28 cellular contexts compared by ENCODE assay signal in the genomic region with DNA sequence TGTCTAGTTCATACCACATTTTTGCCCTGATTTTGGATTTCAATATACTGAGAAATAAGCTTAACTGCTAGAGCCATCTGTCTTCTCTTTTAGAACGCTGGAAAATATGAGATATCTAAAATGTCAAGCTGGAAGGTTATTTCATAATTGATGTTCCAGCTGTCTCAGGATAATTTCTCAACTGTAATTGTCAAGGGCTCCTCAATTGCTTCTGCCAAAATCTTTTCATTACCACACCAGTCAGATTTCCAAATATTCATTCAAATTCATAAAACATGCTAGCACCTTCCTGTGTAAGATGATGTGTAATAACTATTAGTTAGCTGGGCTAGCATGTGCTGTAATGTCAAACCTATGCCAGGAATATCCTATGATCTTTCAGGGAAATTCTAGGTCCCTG.
"Had no signal": no experiment of that assay in that cellular context is flagged by ENCODE, and none has a peak within 500 bp of the region (broad histone marks: within the 10 kb centered on the region; RNA-seq: fewer than 3 reads in every experiment).

No MANE protein-coding gene starts in this region.

- H3K4me3 Mint-ChIP-seq: activated CD8-positive, alpha-beta T cell treated with anti-CD3 and anti-CD28 coated beads for 36 hours; activated T-cell treated with anti-CD3 and anti-CD28 coated beads, Interleukin-2, amount 50 U/mL, for 72 hours had no signal

- H3K4me3 ChIP-seq: breast epithelium, SJSA1 had no signal

- H3K27ac Mint-ChIP-seq: activated CD8-positive, alpha-beta T cell treated with anti-CD3 and anti-CD28 coated beads for 36 hours; activated T-cell treated with anti-CD3 and anti-CD28 coated beads, Interleukin-2, amount 50 U/mL, for 72 hours; activated T-helper 2 cell treated with anti-CD3 and anti-CD28 coated beads, Interferon-gamma antibody, Interleukin-2, Interleukin-4, amounts not matched to agents 10 μg/mL and 5 μg/mL and 100 μg/mL, durations not matched to agents 14 hours and 24 hours and 36 hours had no signal

- H3K36me3 ChIP-seq: breast epithelium, SJSA1 had no signal

- H3K27ac ChIP-seq: breast epithelium, SJSA1 had no signal

- H3K4me1 ChIP-seq: breast epithelium, SJSA1 had no signal

- ATAC-seq: activated CD4-positive, CD25-positive, alpha-beta regulatory T cell treated with anti-CD3 and anti-CD28 coated beads, Interleukin-2, amount 50 U/mL, for 24 hours; activated CD8-positive, alpha-beta T cell treated with anti-CD3 and anti-CD28 coated beads for 36 hours; activated T-cell treated with anti-CD3 and anti-CD28 coated beads, Interleukin-2, amount 50 U/mL, for 72 hours; Panc1; SK-N-SH treated with all-trans-retinoic acid at 6 μM for 48 hours had no signal

- H3K9me3 ChIP-seq: breast epithelium, SJSA1 had no signal

- H3K27me3 ChIP-seq: breast epithelium, SJSA1 had no signal

- DNase-seq: activated CD4-positive, alpha-beta T cell treated with anti-CD3 and anti-CD28 coated beads for 4 hours; activated CD8-positive, alpha-beta memory T cell treated with anti-CD3 and anti-CD28 coated beads, Interleukin-2, amount 50 U/mL, for 4 hours; activated CD8-positive, alpha-beta T cell treated with anti-CD3 and anti-CD28 coated beads for 36 hours; activated gamma-delta T cell treated with Interleukin-2 at 50 U/mL for 16 hours; activated naive CD4-positive, alpha-beta T cell treated with anti-CD3 and anti-CD28 coated beads, Interleukin-2, amount 50 U/mL, for 16 hours; activated T-cell treated with anti-CD3 and anti-CD28 coated beads, Interleukin-2, amount 50 U/mL, for 72 hours; aorta; central memory CD4-positive, alpha-beta T cell; IMR-90; Kasumi-1; KBM-7; NCI-H1105 treated with DMSO at 0.1 percent for 48 hours; NCI-H1436 treated with DMSO at 0.1 percent for 48 hours; NCI-H1930; NCI-H345; NCI-H526; NCI-H774; NK-92 treated with Interleukin-12 subunit alpha and Interleukin-12 subunit beta, amount 100 ng/mL, for 24 hours; OCI-M1; RPMI8226; SHP77; SW 1271 had no signal
